ENCODE assay signal across 1 cellular context in genomic region chr12:9710584-9711375, GRCh38.
TF ChIP-seq lines count a peak whose summit lies in the region.

No MANE protein-coding gene starts in this region.

TF ChIP-seq in H1, 55 proteins besides CTCF, POLR2A, EP300 and RAD21:
- TF ChIP-seq ZNF274 (IDR thresholded peaks at IDR 0.05; ENCODE audit: borderline replicate concordance, extremely low read depth, low read length) = no peak
- no peak for TF ChIP-seq BACH1 (IDR thresholded peaks at IDR 0.05; ENCODE audit: low read length)
- no peak for TF ChIP-seq KDM5A (IDR thresholded peaks at IDR 0.05; ENCODE audit: low read length)
- no peak for TF ChIP-seq SIX5 (IDR thresholded peaks at IDR 0.05; ENCODE audit: low read depth, low read length)
- no peak for TF ChIP-seq TCF12 (IDR thresholded peaks at IDR 0.05; ENCODE audit: low read depth, low read length)
- TF ChIP-seq SRF (IDR thresholded peaks at IDR 0.05; ENCODE audit: low read depth, low read length) = no peak
- TF ChIP-seq HDAC2 (IDR thresholded peaks at IDR 0.05; ENCODE audit: borderline replicate concordance in 1 of 2, low read depth in 2 of 2, low read length in 2 of 2) = no peak
- no peak for TF ChIP-seq ATF3 (IDR thresholded peaks at IDR 0.05; ENCODE audit: insufficient read depth, low read depth, low read length)
- no peak for TF ChIP-seq CBX8 (IDR thresholded peaks at IDR 0.05; ENCODE audit: borderline replicate concordance, low read depth, low read length)
- no peak for TF ChIP-seq SAP30 (IDR thresholded peaks at IDR 0.05; ENCODE audit: insufficient read depth, insufficient replicate concordance, low read length)
- no peak for TF ChIP-seq RFX5 (IDR thresholded peaks at IDR 0.05; ENCODE audit: borderline replicate concordance, low read depth, low read length)
- TF ChIP-seq ATF2 (IDR thresholded peaks at IDR 0.05; ENCODE audit: low read length) = no peak
- no peak for TF ChIP-seq E2F6 (IDR thresholded peaks at IDR 0.05)
- TF ChIP-seq SIN3A (conservative IDR thresholded peaks at IDR 0.05 in 1 of 2, IDR thresholded peaks at IDR 0.05 in 1 of 2; ENCODE audit: low read depth in 1 of 2, low read length in 2 of 2) = no peak
- no peak for TF ChIP-seq CREB1 (IDR thresholded peaks at IDR 0.05)
- TF ChIP-seq USF2 (IDR thresholded peaks at IDR 0.05; ENCODE audit: low read length) = no peak
- TF ChIP-seq CBX5 (IDR thresholded peaks at IDR 0.05; ENCODE audit: low read depth, low read length) = no peak
- TF ChIP-seq CEBPB (IDR thresholded peaks at IDR 0.05; ENCODE audit: low read depth, low read length) = no peak
- TF ChIP-seq BRCA1 (IDR thresholded peaks at IDR 0.05; ENCODE audit: low read depth, low read length) = no peak
- no peak for TF ChIP-seq POLR2AphosphoS5 (IDR thresholded peaks at IDR 0.05; ENCODE audit: low read depth, low read length)
